ENCODE assay signal across 8 cellular contexts in the genomic region with DNA sequence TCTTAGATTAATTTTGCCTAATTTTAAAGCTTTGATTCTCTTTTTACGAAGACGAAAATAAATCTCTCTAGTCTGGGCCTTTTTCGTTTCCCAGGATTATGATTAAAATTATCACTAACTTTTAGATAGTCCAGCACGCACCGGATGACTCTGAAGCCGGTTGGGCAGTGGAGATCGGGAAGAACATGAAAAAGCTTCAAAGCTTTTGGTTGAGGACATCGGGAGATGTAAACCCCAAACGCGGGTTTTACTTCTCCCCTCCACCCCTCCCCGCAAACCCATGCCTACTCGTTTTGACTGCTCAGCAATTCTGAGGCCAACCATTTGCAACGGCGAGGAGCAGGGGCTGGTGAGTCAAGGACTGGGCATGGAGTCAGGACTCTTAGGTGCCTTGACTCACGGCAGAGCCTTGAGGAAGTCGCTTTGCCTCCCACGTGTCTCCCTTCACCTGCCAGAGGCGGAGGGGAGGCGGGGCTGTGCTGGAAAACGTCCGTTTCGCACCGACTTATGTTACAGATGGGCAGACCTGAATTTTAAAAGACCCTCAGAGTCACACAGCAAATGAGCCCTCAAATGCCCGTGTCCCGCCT. TPM values are rescaled to one million over a fixed set of nuclear protein-coding genes. Genes with fewer than 3 reads are reported as not detected.
DNase-seq lines count a peak whose midpoint lies in the region; ATAC-seq, FAIRE-seq and TF ChIP-seq lines count a peak whose summit lies in the region.

No MANE protein-coding gene starts in this region.

- H3K36me3 Mint-ChIP-seq in activated naive CD8-positive, alpha-beta T cell: no peaks in the 10 kb centered on the region

- peaks cover 29% of the 10 kb centered on the region for H3K4me1 ChIP-seq in RWPE2 (ENCODE audit: insufficient read depth, poor library complexity, severe bottlenecking)
- peaks cover 6 to 11% (median 7%) of the 10 kb centered on the region in 3 donors for H3K4me1 ChIP-seq in pancreas
- peaks cover 4% of the 10 kb centered on the region for H3K4me1 ChIP-seq in thymus (ENCODE audit: control insufficient read depth, insufficient read depth, low read length)

- peaks cover 46% of the 10 kb centered on the region for H3K4me1 Mint-ChIP-seq in activated naive CD8-positive, alpha-beta T cell (ENCODE audit: low read depth)

- H3K27me3 ChIP-seq in RWPE2 (ENCODE audit: insufficient read depth, poor library complexity, severe bottlenecking) (no peaks in the 10 kb centered on the region), pancreas (no peaks in the 10 kb centered on the region), thymus (ENCODE audit: control insufficient read depth, insufficient read depth) (peaks cover 8% of the 10 kb centered on the region)

- ATAC-seq in RWPE2 (ENCODE audit: low read depth): peak; percentile 66
- peak; percentile 52 for ATAC-seq in Right ventricle myocardium inferior
- ATAC-seq in pancreas: peak; percentile 85 to 93 (median 86)
- ATAC-seq in HG03175 (IDR thresholded peaks at IDR 0.05; ENCODE audit: unreplicated experiment): no peak

- H3K27ac Mint-ChIP-seq in activated naive CD8-positive, alpha-beta T cell: peak overlapping the region; percentile 94

- H3K4me3 Mint-ChIP-seq in activated naive CD8-positive, alpha-beta T cell: peak overlapping the region; percentile 92

- H3K9me3 ChIP-seq in RWPE2 (ENCODE audit: severe bottlenecking): no peaks in the 10 kb centered on the region
- no peaks in the 10 kb centered on the region for H3K9me3 ChIP-seq in pancreas
- H3K9me3 ChIP-seq in thymus (ENCODE audit: control insufficient read depth): no peaks in the 10 kb centered on the region

- WGBS in pancreas, 2 donors: 1% methylated on average over 25 of the region's 25 CpGs
- 5% methylated on average over 25 of the region's 25 CpGs for WGBS in thymus

- H3K36me3 ChIP-seq in RWPE2 (ENCODE audit: low read depth): peaks cover 10% of the 10 kb centered on the region; the same call in 1 of the 2 replicates
- H3K36me3 ChIP-seq in pancreas: no peaks in the 10 kb centered on the region
- H3K36me3 ChIP-seq in thymus (ENCODE audit: control insufficient read depth, insufficient read depth): no peaks in the 10 kb centered on the region

- FAIRE-seq in pancreas (lab: Jason Lieb, UNC): no peak

- H3K27me3 Mint-ChIP-seq in activated naive CD8-positive, alpha-beta T cell: peaks cover 1% of the 10 kb centered on the region

- H3K4me3 ChIP-seq in RWPE2 (ENCODE audit: severe bottlenecking): peak overlapping the region; percentile 44
- H3K4me3 ChIP-seq in pancreas: peak overlapping the region; percentile 69 to 81 (median 74)
- peak overlapping the region; percentile 78 for H3K4me3 ChIP-seq in thymus (ENCODE audit: low read length)

- peak overlapping the region; percentile 94 for H3K27ac ChIP-seq in RWPE2 (ENCODE audit: poor library complexity, severe bottlenecking)
- peak overlapping the region; percentile 90 to 97 (median 94) for H3K27ac ChIP-seq in pancreas
- H3K27ac ChIP-seq in thymus (ENCODE audit: low read depth): peak overlapping the region; percentile 95

- DNase-seq in ELF-1 (ENCODE audit: low read depth, low spot score): peak; percentile 88
- peak; percentile 64 for DNase-seq in HS-27A (ENCODE audit: low read depth)
- DNase-seq in RWPE2 (ENCODE audit: low spot score): peak; percentile 97
- DNase-seq in Right ventricle myocardium inferior (ENCODE audit: missing footprints): peak; percentile 78
- DNase-seq in pancreas: peak; percentile 80 to 91 (median 90)

- TF ChIP-seq CTCF in RWPE2 (IDR thresholded peaks at IDR 0.05; ENCODE audit: poor library complexity, severe bottlenecking) (no peak), pancreas (IDR thresholded peaks at IDR 0.05) (no peak)

- no peaks in the 10 kb centered on the region for H3K9me3 Mint-ChIP-seq in activated naive CD8-positive, alpha-beta T cell (ENCODE audit: low read depth)

- intact Hi-C loops in Right ventricle myocardium inferior (cut with DNase I): loop anchor here (5.0 kb wide), 2 partner anchors 81 to 131 kb away; a partner anchor contains a TSS
- intact Hi-C loops in pancreas (cut with DNase I): no loop called here

RNA-seq across cellular contexts. Expression of a gene that starts 1.0 kb away (rescaled TPM):
- total RNA-seq in Right ventricle myocardium inferior (21.5 TPM), pancreas (1 to 10 TPM; 2.7 to 5.6 (median 4.4) TPM)
- polyA plus RNA-seq in pancreas (1 to 10 TPM; 2.9 to 6.4 TPM), thymus (18.4 TPM)
